ENCODE assay signal across 21 cellular contexts in genomic region chr19:5882421-5882968, GRCh38. TPM values are rescaled to one million over a fixed set of nuclear protein-coding genes. Genes with fewer than 3 reads are reported as not detected.
DNase-seq lines count a peak whose midpoint lies in the region; TF ChIP-seq lines count a peak whose summit lies in the region.
"Had no signal": no experiment of that assay in that cellular context is flagged by ENCODE, and none has a peak within 500 bp of the region (broad histone marks: within the 10 kb centered on the region; RNA-seq: fewer than 3 reads in every experiment).

No MANE protein-coding gene starts in this region.

- no peaks in the 10 kb centered on the region for H4K20me1 ChIP-seq in SK-N-SH (ENCODE audit: insufficient read depth)

- H3K18ac ChIP-seq in mesenchymal stem cell (ENCODE audit: low read depth in 1 of 2, low read length in 2 of 2): peak overlapping the region; percentile 37 to 45

- H2BK5ac ChIP-seq in mesenchymal stem cell (ENCODE audit: low read depth, low read length, poor library complexity, severe bottlenecking): no peak overlapping the region

- peak overlapping the region in 1 of 2 experiments; percentile 53 for H3K4ac ChIP-seq in mesenchymal stem cell (ENCODE audit: low read depth in 1 of 2, low read length in 2 of 2)

- TF ChIP-seq RAD21 in SK-N-SH (IDR thresholded peaks at IDR 0.05; ENCODE audit: low read length): no peak

- CTCF ChIA-PET in SK-N-SH (lab: Yijun Ruan, JAX): interaction anchor here (0.6 to 3.2 kb wide), 2 partner anchors 78 to 101 kb away, joined by 3 to 11 read pairs; no protein-coding TSS in a partner anchor

- intact Hi-C loops in colonic mucosa (cut with DNase I): no loop called here

- H3K9me3 ChIP-seq in NT2/D1 (ENCODE audit: insufficient read depth, low read length) (no peaks in the 10 kb centered on the region), mesenchymal stem cell (ENCODE audit: control insufficient read depth, low read length) (no peaks in the 10 kb centered on the region), SK-N-SH (no peaks in the 10 kb centered on the region), colonic mucosa (no peaks in the 10 kb centered on the region)
- H3K9me3 ChIP-seq: prostate gland had no signal

- H3K79me1 ChIP-seq in mesenchymal stem cell (replicated peaks; ENCODE audit: low read length, poor library complexity, severe bottlenecking): no peaks in the 10 kb centered on the region

- H3K79me2 ChIP-seq in SK-N-SH (ENCODE audit: insufficient read depth): no peaks in the 10 kb centered on the region

- no peaks in the 10 kb centered on the region for H3F3A ChIP-seq in SK-N-SH (replicated peaks; ENCODE audit: insufficient read depth)

- H3K4me1 ChIP-seq in NT2/D1 (ENCODE audit: insufficient read depth, insufficient read length): peaks cover 22% of the 10 kb centered on the region
- peaks cover 29% of the 10 kb centered on the region for H3K4me1 ChIP-seq in mesenchymal stem cell (ENCODE audit: control insufficient read depth, insufficient read depth, low read depth, low read length)
- H3K4me1 ChIP-seq in SK-N-SH (ENCODE audit: control insufficient read depth in 1 of 2, insufficient read depth in 2 of 2, low read depth in 1 of 2, low read length in 1 of 2): no peaks in the 10 kb centered on the region
- no peaks in the 10 kb centered on the region for H3K4me1 ChIP-seq in colonic mucosa
- H3K4me1 ChIP-seq: prostate gland had no signal

- H3K14ac ChIP-seq in mesenchymal stem cell (ENCODE audit: low read length in 2 of 2): no peak overlapping the region

- H4K91ac ChIP-seq in mesenchymal stem cell (ENCODE audit: low read length): peak overlapping the region; percentile 52

- H3K27me3 ChIP-seq in NT2/D1 (ENCODE audit: insufficient read depth, insufficient read length) (peaks cover 2% of the 10 kb centered on the region), mesenchymal stem cell (ENCODE audit: control insufficient read depth in 1 of 2, insufficient read depth in 1 of 2, low read length in 2 of 2) (peaks cover 0 to 14% of the 10 kb centered on the region in 2 experiments), SK-N-SH (ENCODE audit: insufficient read depth) (no peaks in the 10 kb centered on the region; the same call in 1 of the 2 replicates), colonic mucosa (no peaks in the 10 kb centered on the region)

- DNase-seq in EH (ENCODE audit: low read depth) (peak; percentile 28), NT2/D1 (ENCODE audit: low read depth, low spot score) (no peak), mesenchymal stem cell (peak; percentile 77), D341Med (ENCODE audit: low spot score) (no peak), SK-N-SH (no peak), colonic mucosa (no peak)
- DNase-seq: activated CD4-positive, alpha-beta T cell treated with anti-CD3 and anti-CD28 coated beads for 48 hours; activated naive CD8-positive, alpha-beta T cell treated with anti-CD3 and anti-CD28 coated beads, Interleukin-2, amount 10 ng/mL, durations not matched to agents 7 days and 5 days; CD4-positive, alpha-beta T cell; effector memory CD8-positive, alpha-beta T cell; GF-D8; left colon; NCI-H1436; stimulated activated CD4-positive, alpha-beta T cell treated with anti-CD3 and anti-CD28 coated beads, Interleukin-4, amount 100 ng/mL, for 1 hour; stimulated activated naive CD8-positive, alpha-beta T cell treated with anti-CD3 and anti-CD28 coated beads, Interleukin-15, Interleukin-2, amounts not matched to agents 100 U/mL and 50 U/mL, for 24 hours; trophoblast cell had no signal

- H3K4me2 ChIP-seq in mesenchymal stem cell (ENCODE audit: low read length, poor library complexity, severe bottlenecking) (no peak overlapping the region), SK-N-SH (no peak overlapping the region)
- H3K4me2 ChIP-seq: smooth muscle cell had no signal

- H2BK15ac ChIP-seq in mesenchymal stem cell (ENCODE audit: low read depth, poor library complexity, severe bottlenecking): peak overlapping the region; percentile 55

- no peak for TF ChIP-seq CTCF in SK-N-SH (IDR thresholded peaks at IDR 0.05)
- TF ChIP-seq CTCF in colonic mucosa (IDR thresholded peaks at IDR 0.05): no peak

- H3K36me3 ChIP-seq in NT2/D1 (ENCODE audit: insufficient read depth, insufficient read length, low read length): no peaks in the 10 kb centered on the region
- no peaks in the 10 kb centered on the region for H3K36me3 ChIP-seq in mesenchymal stem cell (ENCODE audit: control insufficient read depth in 1 of 2, insufficient read depth in 2 of 2, low read depth in 1 of 2, low read length in 2 of 2)
- no peaks in the 10 kb centered on the region for H3K36me3 ChIP-seq in SK-N-SH (replicated peaks in 1 of 2; ENCODE audit: control insufficient read depth in 1 of 2, insufficient read depth in 2 of 2, low read length in 1 of 2)
- H3K36me3 ChIP-seq in colonic mucosa: no peaks in the 10 kb centered on the region
- H3K36me3 ChIP-seq: prostate gland had no signal

- no peak overlapping the region for H3K4me3 ChIP-seq in NT2/D1 (ENCODE audit: insufficient read length, low read depth)
- no peak overlapping the region for H3K4me3 ChIP-seq in mesenchymal stem cell (ENCODE audit: insufficient read depth in 1 of 2, low read depth in 1 of 2, low read length in 2 of 2)
- no peak overlapping the region for H3K4me3 ChIP-seq in SK-N-SH (ENCODE audit: low read depth in 2 of 2, low read length in 1 of 2)
- no peak overlapping the region for H3K4me3 ChIP-seq in colonic mucosa
- H3K4me3 ChIP-seq: prostate gland, smooth muscle cell had no signal

- H4K8ac ChIP-seq in mesenchymal stem cell (ENCODE audit: low read length): no peak overlapping the region

- peak overlapping the region; percentile 4 for H2AK5ac ChIP-seq in mesenchymal stem cell (ENCODE audit: low read length, severe bottlenecking)

- TF ChIP-seq EP300 in SK-N-SH (IDR thresholded peaks at IDR 0.05; ENCODE audit: borderline replicate concordance in 1 of 2, low read depth in 1 of 2, low read length in 1 of 2): no peak

- H3K9ac ChIP-seq in NT2/D1 (ENCODE audit: insufficient read length, low read depth) (peak overlapping the region; percentile 3), mesenchymal stem cell (ENCODE audit: low read length) (no peak overlapping the region), SK-N-SH (no peak overlapping the region), colonic mucosa (ENCODE audit: low read depth in 2 of 2, low read length in 2 of 2) (no peak overlapping the region)

- 55% methylated on average over 9 of the region's 9 CpGs for WGBS in mesenchymal stem cell
- WGBS in SK-N-SH (ENCODE audit: low lambda C conversion rate): 65% methylated on average over 8 of the region's 9 CpGs

- H2AFZ ChIP-seq in mesenchymal stem cell (ENCODE audit: low read depth, low read length): no peak overlapping the region
- no peak overlapping the region for H2AFZ ChIP-seq in SK-N-SH (ENCODE audit: low read depth)

- no peak overlapping the region for H3K23ac ChIP-seq in mesenchymal stem cell (ENCODE audit: low read length in 2 of 2)

- H2BK12ac ChIP-seq in mesenchymal stem cell (ENCODE audit: low read length in 2 of 2): peak overlapping the region; percentile 33 to 92

- H3K27ac ChIP-seq in mesenchymal stem cell (ENCODE audit: low read length, poor library complexity, severe bottlenecking) (no peak overlapping the region), SK-N-SH (ENCODE audit: low read depth in 2 of 2, low read length in 1 of 2) (no peak overlapping the region), colonic mucosa (no peak overlapping the region)

- no peaks in the 10 kb centered on the region for H3K9me2 ChIP-seq in SK-N-SH

- peak overlapping the region; percentile 71 for H2BK120ac ChIP-seq in mesenchymal stem cell (ENCODE audit: low read depth, low read length)

- POLR2A ChIA-PET in SK-N-SH (lab: Yijun Ruan, JAX): no interaction called here

TF ChIP-seq in SK-N-SH, 30 proteins besides CTCF, POLR2A, EP300 and RAD21 (continues in another document):
- TF ChIP-seq MAX (IDR thresholded peaks at IDR 0.05; ENCODE audit: low read depth): no peak

RNA-seq across cellular contexts. Expression of gene FUT5, which starts 12.2 kb away (rescaled TPM):
- not detected for polyA plus RNA-seq in mesenchymal stem cell (2013, experiment 1 of 2)
- not detected for polyA plus RNA-seq in mesenchymal stem cell (2013, experiment 2 of 2)
- not detected in 2 replicates for polyA plus RNA-seq in SK-N-SH (2012; rRNA removed)
- polyA plus RNA-seq in SK-N-SH (2012; cell fraction: cytosol; rRNA removed): not detected in 2 replicates
- not detected in 2 replicates for polyA plus RNA-seq in SK-N-SH (2012; cell fraction: nucleus; rRNA removed)
- total RNA-seq in colonic mucosa: under 1 TPM in 1 of 2 donors, not detected in 1; 0.24 TPM
- total RNA-seq: chondrocyte, left colon, prostate gland, Right ventricle myocardium inferior, smooth muscle cell had no signal
- polyA plus RNA-seq: neural cell, smooth muscle cell had no signal

RNA-seq across cellular contexts. Expression of gene NDUFA11, which starts 21.1 kb away (rescaled TPM):
- polyA plus RNA-seq in mesenchymal stem cell (2013, experiment 1 of 2): 338 TPM
- polyA plus RNA-seq in mesenchymal stem cell (2013, experiment 2 of 2): 347 TPM
- 386 and 534 TPM in 2 replicates for polyA plus RNA-seq in SK-N-SH (2012; rRNA removed)
- 223 and 307 TPM in 2 replicates for polyA plus RNA-seq in SK-N-SH (2012; cell fraction: cytosol; rRNA removed)
- 249 and 444 TPM in 2 replicates for polyA plus RNA-seq in SK-N-SH (2012; cell fraction: nucleus; rRNA removed)
- total RNA-seq in colonic mucosa: 100 to 1,000 TPM; 188 to 228 TPM

RNA-seq across cellular contexts. Expression of gene VMAC, which starts 22.2 kb away (rescaled TPM):
- polyA plus RNA-seq in mesenchymal stem cell (2013, experiment 1 of 2): 3.1 TPM
- 2.4 TPM for polyA plus RNA-seq in mesenchymal stem cell (2013, experiment 2 of 2)
- polyA plus RNA-seq in SK-N-SH (2012; rRNA removed): 6.5 and 9.1 TPM in 2 replicates
- polyA plus RNA-seq in SK-N-SH (2012; cell fraction: cytosol; rRNA removed): 1.9 and 2.6 TPM in 2 replicates
- 40.0 and 44.0 TPM in 2 replicates for polyA plus RNA-seq in SK-N-SH (2012; cell fraction: nucleus; rRNA removed)
- 1 to 10 TPM; 4.0 to 4.7 TPM for total RNA-seq in colonic mucosa

RNA-seq across cellular contexts. Expression of gene FUT3, which starts 31.2 kb away (rescaled TPM):
- polyA plus RNA-seq in mesenchymal stem cell (2013, experiment 1 of 2): not detected
- polyA plus RNA-seq in mesenchymal stem cell (2013, experiment 2 of 2): not detected
- not detected in 2 replicates for polyA plus RNA-seq in SK-N-SH (2012; rRNA removed)
- not detected in 2 replicates for polyA plus RNA-seq in SK-N-SH (2012; cell fraction: cytosol; rRNA removed)
- polyA plus RNA-seq in SK-N-SH (2012; cell fraction: nucleus; rRNA removed): not detected in 2 replicates
- 100 to 1,000 TPM; 260 to 272 TPM for total RNA-seq in colonic mucosa
- total RNA-seq: activated naive CD8-positive, alpha-beta T cell treated with anti-CD3 and anti-CD28 coated beads, Interleukin-2, amount 10 ng/mL, durations not matched to agents 7 days and 5 days; chondrocyte; Right ventricle myocardium inferior had no signal

RNA-seq across cellular contexts. Expression of gene CAPS, which starts 31.6 kb away (rescaled TPM):
- polyA plus RNA-seq in mesenchymal stem cell (2013, experiment 1 of 2): 2.4 TPM
- polyA plus RNA-seq in mesenchymal stem cell (2013, experiment 2 of 2): 2.3 TPM
- polyA plus RNA-seq in SK-N-SH (2012; rRNA removed): 13.4 and 17.3 TPM in 2 replicates
- 2.8 and 4.4 TPM in 2 replicates for polyA plus RNA-seq in SK-N-SH (2012; cell fraction: cytosol; rRNA removed)
- 93.5 and 127 TPM in 2 replicates for polyA plus RNA-seq in SK-N-SH (2012; cell fraction: nucleus; rRNA removed)
- total RNA-seq in colonic mucosa: 10 to 100 TPM in 1 of 2 donors, 1 to 10 TPM in 1; 9.3 to 15.0 TPM

Comparison
In these comparisons a context has a peak if more than half of its experiments do, and no peak if none do; other contexts are left out.
1. DNase-seq: peak in EH (single experiment) and mesenchymal stem cell (single experiment); none in NT2/D1 (single experiment), D341Med (single experiment), SK-N-SH (single experiment) and colonic mucosa (single experiment).